Comparison of ENCODE assay signal across 19 cellular contexts in genomic region chr3:196896229-196896628, GRCh38. TPM values are rescaled to one million over a fixed set of nuclear protein-coding genes. Genes with fewer than 3 reads are reported as not detected.
DNase-seq lines count a peak whose midpoint lies in the region; TF ChIP-seq lines count a peak whose summit lies in the region.
"Had no signal": no experiment of that assay in that cellular context is flagged by ENCODE, and none has a peak within 500 bp of the region (broad histone marks: within the 10 kb centered on the region; RNA-seq: fewer than 3 reads in every experiment).

No MANE protein-coding gene starts in this region.

- H3K27ac ChIP-seq in H9 (ENCODE audit: insufficient read length, low read depth, low read length) (no peak overlapping the region), endodermal cell (ENCODE audit: low read depth, low read length) (no peak overlapping the region), caudate nucleus (ENCODE audit: low read depth, low read length) (no peak overlapping the region)
- H3K27ac ChIP-seq: BLaER1 treated with 17β-estradiol and CSF1 and Interleukin-3, amounts not matched to agents 10 nM and 100 nM had no signal

- no peaks in the 10 kb centered on the region for H3K27me3 ChIP-seq in H9 (ENCODE audit: insufficient read depth, low read length)
- H3K27me3 ChIP-seq in endodermal cell (ENCODE audit: control insufficient read depth, insufficient read depth, low read length, poor library complexity, severe bottlenecking) = no peaks in the 10 kb centered on the region
- H3K27me3 ChIP-seq: BLaER1 treated with 17β-estradiol and CSF1 and Interleukin-3, amounts not matched to agents 10 nM and 100 nM had no signal

- no peak overlapping the region for H2BK15ac ChIP-seq in H9 (ENCODE audit: low read depth, low read length)

- H3K4me3 ChIP-seq in endodermal cell (ENCODE audit: low read length) = no peak overlapping the region
- H3K4me3 ChIP-seq: BLaER1 treated with 17β-estradiol and CSF1 and Interleukin-3, amounts not matched to agents 10 nM and 100 nM; GM12878; GM23338 had no signal

- H3K56ac ChIP-seq in H9 (ENCODE audit: insufficient read length, low read depth, low read length) = no peak overlapping the region

- peak; percentile 21 for DNase-seq in NCI-H82 (lab: John Stamatoyannopoulos, UW)
- no peak for DNase-seq in NCI-H82 treated with DMSO at 0.1 percent for 48 hours (lab: John Stamatoyannopoulos, UW; ENCODE audit: unreplicated experiment)
- no peak for DNase-seq in H9
- DNase-seq in endodermal cell = no peak
- no peak for DNase-seq in progenitor cell of endocrine pancreas (ENCODE audit: low spot score, unreplicated experiment)
- DNase-seq in kidney tubule cell (ENCODE audit: low spot score) = no peak
- no peak for DNase-seq in caudate nucleus (lab: John Stamatoyannopoulos, UW)
- DNase-seq in COR-L47 (lab: John Stamatoyannopoulos, UW) = no peak
- DNase-seq: 8988T; CD8-positive, alpha-beta T cell; DMS 273 treated with DMSO at 0.1 percent for 48 hours; DMS53; DND-41; EL; H7 had no signal

- H3K4ac ChIP-seq in H9 (ENCODE audit: low read depth, low read length) = no peak overlapping the region

- H2BK120ac ChIP-seq in H9 (ENCODE audit: low read depth, low read length, poor library complexity, severe bottlenecking) = no peak overlapping the region

- H2AFZ ChIP-seq in H9 (ENCODE audit: low read length) = no peak overlapping the region
- H2AFZ ChIP-seq: GM23338 had no signal

- H2BK5ac ChIP-seq in H9 (ENCODE audit: insufficient read length, low read length) = no peak overlapping the region

- H3K36me3 Mint-ChIP-seq in H9 (ENCODE audit: insufficient read depth in 1 of 3, low read depth in 3 of 3) (peaks cover 0 to 23% (median 23%) of the 10 kb centered on the region in 3 experiments; a peak in 5 of 7 replicates), endodermal cell (ENCODE audit: low read depth) (peaks cover 38% of the 10 kb centered on the region), progenitor cell of endocrine pancreas (ENCODE audit: insufficient read depth) (peaks cover 7% of the 10 kb centered on the region)

- H3K79me2 ChIP-seq in H9 (ENCODE audit: insufficient read depth, low read length) = no peaks in the 10 kb centered on the region; the same call in 1 of the 2 replicates

- H4K5ac ChIP-seq in H9 (ENCODE audit: insufficient read length, low read depth, low read length) = no peak overlapping the region

- H3K14ac ChIP-seq in H9 (ENCODE audit: insufficient read depth, low read length) = no peak overlapping the region

- no peak for TF ChIP-seq CTCF in H9 (conservative IDR thresholded peaks at IDR 0.05)
- no peak for TF ChIP-seq CTCF in endodermal cell (conservative IDR thresholded peaks at IDR 0.05)
- TF ChIP-seq CTCF in progenitor cell of endocrine pancreas (IDR thresholded peaks at IDR 0.05; ENCODE audit: unreplicated experiment) = no peak

- H3K36me3 ChIP-seq in endodermal cell (ENCODE audit: control insufficient read depth, insufficient read depth, low read length) = peaks cover 37% of the 10 kb centered on the region

- H2BK12ac ChIP-seq in H9 (ENCODE audit: insufficient read length, low read depth, low read length) = no peak overlapping the region

- H3K9me3 Mint-ChIP-seq in H9 (no peaks in the 10 kb centered on the region), endodermal cell (no peaks in the 10 kb centered on the region), progenitor cell of endocrine pancreas (ENCODE audit: low read depth) (no peaks in the 10 kb centered on the region)
- H3K9me3 Mint-ChIP-seq: CD8-positive, alpha-beta T cell; GM23338 had no signal

- H3K9ac ChIP-seq in H9 (ENCODE audit: extremely low read depth, insufficient read length, low read length) (no peak overlapping the region), endodermal cell (ENCODE audit: extremely low read depth, low read length, poor library complexity, severe bottlenecking) (no peak overlapping the region)
- H3K9ac ChIP-seq: BLaER1 treated with 17β-estradiol and CSF1 and Interleukin-3, amounts not matched to agents 10 nM and 100 nM had no signal

- no peaks in the 10 kb centered on the region for H3K4me1 Mint-ChIP-seq in H9
- no peaks in the 10 kb centered on the region for H3K4me1 Mint-ChIP-seq in endodermal cell
- H3K4me1 Mint-ChIP-seq in progenitor cell of endocrine pancreas (ENCODE audit: low read depth) = peaks cover 11% of the 10 kb centered on the region
- H3K4me1 Mint-ChIP-seq: GM23338 had no signal

- H2BK20ac ChIP-seq in H9 (ENCODE audit: low read depth, low read length, poor library complexity, severe bottlenecking) = no peak overlapping the region

- no peaks in the 10 kb centered on the region for H3K23me2 ChIP-seq in H9 (ENCODE audit: insufficient read length, low read depth, low read length, poor library complexity, severe bottlenecking)

- no peak overlapping the region for H3K4me2 ChIP-seq in H9 (ENCODE audit: insufficient read depth, insufficient read length, low read length)
- H3K4me2 ChIP-seq: BLaER1 treated with 17β-estradiol and CSF1 and Interleukin-3, amounts not matched to agents 10 nM and 100 nM; GM23338 had no signal

- no peak overlapping the region for H3K23ac ChIP-seq in H9 (ENCODE audit: insufficient read length, low read depth, low read length)

- H3K27me3 Mint-ChIP-seq in H9 (ENCODE audit: low read depth) = no peaks in the 10 kb centered on the region
- H3K27me3 Mint-ChIP-seq in endodermal cell (ENCODE audit: insufficient read depth) = no peaks in the 10 kb centered on the region
- no peaks in the 10 kb centered on the region for H3K27me3 Mint-ChIP-seq in progenitor cell of endocrine pancreas
- H3K27me3 Mint-ChIP-seq: B cell had no signal

- peaks cover 2% of the 10 kb centered on the region for H3K79me1 ChIP-seq in H9 (ENCODE audit: insufficient read depth, low read depth, low read length, poor library complexity, severe bottlenecking)

- no peaks in the 10 kb centered on the region for H3K9me3 ChIP-seq in H9 (ENCODE audit: control insufficient read depth, low read depth, low read length)
- H3K9me3 ChIP-seq in endodermal cell (ENCODE audit: control insufficient read depth, low read length) = peaks cover 8% of the 10 kb centered on the region

- H4K91ac ChIP-seq in H9 (ENCODE audit: insufficient read length, low read depth, low read length) = no peak overlapping the region

- H2AK5ac ChIP-seq in H9 (ENCODE audit: insufficient read length, low read length) = no peak overlapping the region

- H3K27ac Mint-ChIP-seq in H9 = peak overlapping the region in 2 of 3 experiments; percentile 47 to 62; a peak in 1 of 7 replicates
- peak overlapping the region; percentile 65 for H3K27ac Mint-ChIP-seq in endodermal cell
- H3K27ac Mint-ChIP-seq in progenitor cell of endocrine pancreas = peak overlapping the region; percentile 29
- H3K27ac Mint-ChIP-seq: B cell; CD8-positive, alpha-beta T cell had no signal

- H3K4me3 Mint-ChIP-seq in H9 (no peak overlapping the region), endodermal cell (no peak overlapping the region), progenitor cell of endocrine pancreas (ENCODE audit: low read depth) (no peak overlapping the region)
- H3K4me3 Mint-ChIP-seq: B cell; CD8-positive, alpha-beta T cell; GM23338 had no signal

- WGBS in H9 (ENCODE audit: extremely low coverage, insufficient read length, low lambda C conversion rate) = no CpG with 5 or more reads among the region's 6 CpGs
- 94 to 96% methylated on average over 6 of the region's 6 CpGs for WGBS in endodermal cell (ENCODE audit: insufficient coverage in 1 of 2, insufficient read length in 1 of 2), 2 experiments

- no peak overlapping the region for H3K18ac ChIP-seq in H9 (ENCODE audit: insufficient read length, low read depth, low read length)

- no peaks in the 10 kb centered on the region for H4K20me1 ChIP-seq in H9 (ENCODE audit: control insufficient read depth, insufficient read depth, insufficient read length)

- no peaks in the 10 kb centered on the region for H3K4me1 ChIP-seq in H9 (ENCODE audit: insufficient read depth, low read length)
- H3K4me1 ChIP-seq in endodermal cell (ENCODE audit: control insufficient read depth, insufficient read depth, low read length) = no peaks in the 10 kb centered on the region

- H3T11ph ChIP-seq in H9 (ENCODE audit: low read length) = no peak overlapping the region

- no peak overlapping the region for H4K8ac ChIP-seq in H9 (replicated peaks; ENCODE audit: insufficient read length, low read depth, low read length)

RNA-seq across cellular contexts. Expression of gene SENP5, which starts 28.5 kb away (rescaled TPM):
- total RNA-seq in H9 (2021) = 28.3 and 30.4 TPM in 2 replicates
- total RNA-seq in endodermal cell = 10 to 100 TPM; 35.2 to 44.3 TPM
- polyA plus RNA-seq in endodermal cell (2013, experiment 1 of 2) = 22.0 TPM
- 27.0 TPM for polyA plus RNA-seq in endodermal cell (2013, experiment 2 of 2)
- total RNA-seq in progenitor cell of endocrine pancreas = 41.1 and 41.4 TPM in 2 replicates

RNA-seq across cellular contexts. Expression of gene NCBP2, which starts 46.1 kb away (rescaled TPM):
- total RNA-seq in H9 (2021) (118 and 120 TPM in 2 replicates), endodermal cell (10 to 100 TPM; 74.9 to 97.3 TPM), progenitor cell of endocrine pancreas (79.9 and 84.9 TPM in 2 replicates)
- 109 TPM for polyA plus RNA-seq in endodermal cell (2013, experiment 1 of 2)
- polyA plus RNA-seq in endodermal cell (2013, experiment 2 of 2) = 98.5 TPM
